Comparison of ENCODE assay signal across 26 cellular contexts in the genomic region with DNA sequence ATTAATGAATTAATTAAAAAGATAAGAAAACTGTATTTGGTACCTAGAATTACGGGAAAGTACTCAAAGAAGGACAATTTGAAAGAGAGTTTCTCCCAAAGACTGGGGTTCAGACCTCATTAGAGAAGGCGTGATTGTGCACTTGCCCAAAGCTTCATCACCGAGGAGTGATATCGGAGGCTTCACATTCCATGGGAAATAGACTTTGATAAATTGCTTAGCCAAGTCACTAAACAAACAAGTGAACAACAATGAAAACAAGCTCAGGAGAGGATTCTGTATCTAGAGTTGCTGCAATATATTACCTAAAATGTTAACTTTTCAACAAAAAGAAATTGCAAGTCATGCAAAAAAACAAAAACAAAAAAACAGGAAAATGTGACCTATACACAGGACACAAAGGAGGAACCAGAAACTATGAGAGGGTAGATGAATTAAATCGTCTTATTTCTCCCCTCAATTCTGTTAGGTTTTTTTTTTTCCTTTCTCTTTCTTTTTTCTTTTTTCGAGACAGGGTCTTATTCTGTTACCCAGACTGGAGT.
"Had no signal": no experiment of that assay in that cellular context is flagged by ENCODE, and none has a peak within 500 bp of the region (broad histone marks: within the 10 kb centered on the region; RNA-seq: fewer than 3 reads in every experiment).

No MANE protein-coding gene starts in this region.

- DNase-seq: dermis blood vessel endothelial cell; effector memory CD4-positive, alpha-beta T cell; hypothalamus; immature natural killer cell; islet precursor cell; kidney glomerular epithelial cell; left colon; left ventricle myocardium inferior; lower lobe of right lung; natural killer cell; pancreas; right lobe of liver; small intestine; stimulated activated CD4-positive, alpha-beta T cell treated with anti-CD3 and anti-CD28 coated beads, Interleukin-15, amount 100 ng/mL, for 24 hours; stimulated activated CD4-positive, alpha-beta T cell treated with anti-CD3 and anti-CD28 coated beads, Interleukin-2, amount 100 ng/mL, for 48 hours; stimulated activated naive B cell treated with anti-CD40 and anti-IgM and Interleukin-4, amounts not matched to agents 10 μg/mL and 1 μg/mL and 100 μg/mL, for 72 hours; upper lobe of left lung had no signal

- H3K9me3 Mint-ChIP-seq: immature natural killer cell; natural killer cell; neural crest cell; stimulated activated naive B cell treated with anti-CD40 and anti-IgM and Interleukin-4, amounts not matched to agents 10 μg/mL and 1 μg/mL and 100 μg/mL, for 72 hours; stimulated activated naive CD8-positive, alpha-beta T cell treated with anti-CD3 and anti-CD28 coated beads, Interleukin-15, Interleukin-2, amounts not matched to agents 100 ng/mL and 50 ng/mL, for 24 hours had no signal

- H3K27ac Mint-ChIP-seq: immature natural killer cell; natural killer cell; stimulated activated naive B cell treated with anti-CD40 and anti-IgM and Interleukin-4, amounts not matched to agents 10 μg/mL and 1 μg/mL and 100 μg/mL, for 72 hours; stimulated activated naive CD8-positive, alpha-beta T cell treated with anti-CD3 and anti-CD28 coated beads, Interleukin-15, Interleukin-2, amounts not matched to agents 100 ng/mL and 50 ng/mL, for 24 hours had no signal

- ATAC-seq: left colon; lower lobe of right lung; natural killer cell; pancreas; stimulated activated naive B cell treated with anti-CD40 and anti-IgM and Interleukin-4, amounts not matched to agents 10 μg/mL and 1 μg/mL and 100 μg/mL, for 72 hours had no signal

- FAIRE-seq: colon, endometrium, frontal cortex, pancreas, small intestine, urothelium cell line had no signal

- H3K4me3 Mint-ChIP-seq: immature natural killer cell; stimulated activated naive B cell treated with anti-CD40 and anti-IgM and Interleukin-4, amounts not matched to agents 10 μg/mL and 1 μg/mL and 100 μg/mL, for 72 hours; stimulated activated naive CD8-positive, alpha-beta T cell treated with anti-CD3 and anti-CD28 coated beads, Interleukin-15, Interleukin-2, amounts not matched to agents 100 ng/mL and 50 ng/mL, for 24 hours had no signal

- H3K27ac ChIP-seq: left ventricle myocardium inferior, lower lobe of right lung, neutrophil, pancreas, right lobe of liver, thoracic aorta, tibial nerve, upper lobe of left lung had no signal

- H3K4me3 ChIP-seq: left ventricle myocardium inferior, lower lobe of right lung, pancreas, right lobe of liver, thoracic aorta, tibial nerve, upper lobe of left lung had no signal

- H3K27me3 ChIP-seq: pancreas, right lobe of liver, tibial nerve, upper lobe of left lung had no signal

- H3K36me3 ChIP-seq: neutrophil, pancreas, right lobe of liver, thoracic aorta had no signal

- H3K36me3 Mint-ChIP-seq: immature natural killer cell, natural killer cell had no signal

- H3K27me3 Mint-ChIP-seq: stimulated activated naive B cell treated with anti-CD40 and anti-IgM and Interleukin-4, amounts not matched to agents 10 μg/mL and 1 μg/mL and 100 μg/mL, for 72 hours; stimulated activated naive CD8-positive, alpha-beta T cell treated with anti-CD3 and anti-CD28 coated beads, Interleukin-15, Interleukin-2, amounts not matched to agents 100 ng/mL and 50 ng/mL, for 24 hours had no signal

- H3K9me3 ChIP-seq: left ventricle myocardium inferior, lower lobe of right lung, neutrophil, pancreas, right lobe of liver, thoracic aorta, tibial nerve, upper lobe of left lung had no signal
